ENCODE assay signal across 1 cellular context in the genomic region with DNA sequence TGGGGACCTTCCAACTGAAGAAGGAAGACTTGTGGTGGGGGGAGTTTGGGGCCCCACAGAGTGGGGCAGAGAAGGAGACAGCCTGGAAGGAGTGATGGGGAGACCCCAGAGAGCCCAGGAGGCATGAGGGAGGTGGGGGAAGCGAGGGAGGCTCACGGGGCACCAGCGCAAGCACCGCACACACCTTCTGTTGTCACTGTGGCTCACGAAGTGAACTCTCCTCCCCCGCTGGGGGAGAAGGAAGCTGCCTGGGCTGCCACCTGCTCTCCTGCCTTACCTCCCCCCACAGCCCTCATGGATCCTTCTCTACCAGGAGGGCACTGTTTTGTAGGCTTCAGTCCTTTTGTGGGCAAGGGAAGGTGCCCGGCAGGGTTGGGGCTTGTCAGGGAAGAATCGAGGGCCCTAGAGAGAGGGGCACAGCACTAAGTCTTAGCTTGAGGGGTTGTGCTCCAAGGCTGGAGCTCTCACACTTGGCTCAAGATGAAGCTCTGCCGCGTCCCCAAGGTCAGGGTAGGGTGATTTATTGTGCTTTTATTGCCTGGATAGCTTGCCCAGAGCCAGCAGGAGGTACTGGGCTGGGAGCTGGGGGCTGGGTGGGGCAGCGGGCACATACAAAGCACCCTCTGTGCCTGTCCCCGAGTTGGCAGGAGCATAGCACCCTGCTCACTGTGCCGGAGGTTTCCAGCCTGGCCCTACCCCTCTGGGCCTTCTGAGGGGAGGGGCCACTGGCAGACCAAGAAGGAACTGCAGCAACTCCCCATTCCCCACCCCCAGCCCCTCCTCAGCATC.
TF ChIP-seq lines count a peak whose summit lies in the region.

No MANE protein-coding gene starts in this region.

TF ChIP-seq in HEK293, 187 proteins besides CTCF, POLR2A, EP300 and RAD21 (continued from another document):
- TF ChIP-seq, protein P1, sequence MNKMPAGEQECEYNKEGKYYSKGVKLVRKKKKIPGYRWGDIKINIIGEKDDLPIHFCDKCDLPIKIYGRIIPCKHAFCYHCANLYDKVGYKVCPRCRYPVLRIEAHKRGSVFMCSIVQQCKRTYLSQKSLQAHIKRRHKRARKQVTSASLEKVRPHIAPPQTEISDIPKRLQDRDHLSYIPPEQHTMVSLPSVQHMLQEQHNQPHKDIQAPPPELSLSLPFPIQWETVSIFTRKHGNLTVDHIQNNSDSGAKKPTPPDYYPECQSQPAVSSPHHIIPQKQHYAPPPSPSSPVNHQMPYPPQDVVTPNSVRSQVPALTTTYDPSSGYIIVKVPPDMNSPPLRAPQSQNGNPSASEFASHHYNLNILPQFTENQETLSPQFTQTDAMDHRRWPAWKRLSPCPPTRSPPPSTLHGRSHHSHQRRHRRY (tag by site-specific recombination; IDR thresholded peaks at IDR 0.05): no peak
- TF ChIP-seq EGR2 (tag by site-specific recombination; IDR thresholded peaks at IDR 0.05; ENCODE audit: low read depth) (no peak), SETDB1 (IDR thresholded peaks at IDR 0.05; ENCODE audit: insufficient read length, low read length) (no peak), ZNF24 (tag by site-specific recombination; IDR thresholded peaks at IDR 0.05) (no peak), ZNF416 (tag by site-specific recombination; IDR thresholded peaks at IDR 0.05) (no peak), KLF7 (tag by site-specific recombination; IDR thresholded peaks at IDR 0.05; ENCODE audit: borderline replicate concordance) (no peak), SP7 (tag by site-specific recombination; IDR thresholded peaks at IDR 0.05) (no peak), ZIC2 (tag by site-specific recombination; IDR thresholded peaks at IDR 0.05) (peak; percentile 50), ZNF530 (tag by site-specific recombination; IDR thresholded peaks at IDR 0.05; ENCODE audit: low read depth) (no peak), ZNF114 (tag by site-specific recombination; IDR thresholded peaks at IDR 0.05) (no peak), OVOL3 (tag by site-specific recombination; IDR thresholded peaks at IDR 0.05) (no peak)
- TF ChIP-seq, protein P2, sequence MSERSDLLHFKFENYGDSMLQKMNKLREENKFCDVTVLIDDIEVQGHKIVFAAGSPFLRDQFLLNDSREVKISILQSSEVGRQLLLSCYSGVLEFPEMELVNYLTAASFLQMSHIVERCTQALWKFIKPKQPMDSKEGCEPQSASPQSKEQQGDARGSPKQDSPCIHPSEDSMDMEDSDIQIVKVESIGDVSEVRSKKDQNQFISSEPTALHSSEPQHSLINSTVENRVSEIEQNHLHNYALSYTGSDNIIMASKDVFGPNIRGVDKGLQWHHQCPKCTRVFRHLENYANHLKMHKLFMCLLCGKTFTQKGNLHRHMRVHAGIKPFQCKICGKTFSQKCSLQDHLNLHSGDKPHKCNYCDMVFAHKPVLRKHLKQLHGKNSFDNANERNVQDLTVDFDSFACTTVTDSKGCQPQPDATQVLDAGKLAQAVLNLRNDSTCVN (tag by site-specific recombination; optimal IDR thresholded peaks at IDR 0.05): no peak
- TF ChIP-seq, protein P3, sequence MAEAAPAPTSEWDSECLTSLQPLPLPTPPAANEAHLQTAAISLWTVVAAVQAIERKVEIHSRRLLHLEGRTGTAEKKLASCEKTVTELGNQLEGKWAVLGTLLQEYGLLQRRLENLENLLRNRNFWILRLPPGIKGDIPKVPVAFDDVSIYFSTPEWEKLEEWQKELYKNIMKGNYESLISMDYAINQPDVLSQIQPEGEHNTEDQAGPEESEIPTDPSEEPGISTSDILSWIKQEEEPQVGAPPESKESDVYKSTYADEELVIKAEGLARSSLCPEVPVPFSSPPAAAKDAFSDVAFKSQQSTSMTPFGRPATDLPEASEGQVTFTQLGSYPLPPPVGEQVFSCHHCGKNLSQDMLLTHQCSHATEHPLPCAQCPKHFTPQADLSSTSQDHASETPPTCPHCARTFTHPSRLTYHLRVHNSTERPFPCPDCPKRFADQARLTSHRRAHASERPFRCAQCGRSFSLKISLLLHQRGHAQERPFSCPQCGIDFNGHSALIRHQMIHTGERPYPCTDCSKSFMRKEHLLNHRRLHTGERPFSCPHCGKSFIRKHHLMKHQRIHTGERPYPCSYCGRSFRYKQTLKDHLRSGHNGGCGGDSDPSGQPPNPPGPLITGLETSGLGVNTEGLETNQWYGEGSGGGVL (tag by site-specific recombination; IDR thresholded peaks at IDR 0.05): peak; percentile 73
